In the genomic region with DNA sequence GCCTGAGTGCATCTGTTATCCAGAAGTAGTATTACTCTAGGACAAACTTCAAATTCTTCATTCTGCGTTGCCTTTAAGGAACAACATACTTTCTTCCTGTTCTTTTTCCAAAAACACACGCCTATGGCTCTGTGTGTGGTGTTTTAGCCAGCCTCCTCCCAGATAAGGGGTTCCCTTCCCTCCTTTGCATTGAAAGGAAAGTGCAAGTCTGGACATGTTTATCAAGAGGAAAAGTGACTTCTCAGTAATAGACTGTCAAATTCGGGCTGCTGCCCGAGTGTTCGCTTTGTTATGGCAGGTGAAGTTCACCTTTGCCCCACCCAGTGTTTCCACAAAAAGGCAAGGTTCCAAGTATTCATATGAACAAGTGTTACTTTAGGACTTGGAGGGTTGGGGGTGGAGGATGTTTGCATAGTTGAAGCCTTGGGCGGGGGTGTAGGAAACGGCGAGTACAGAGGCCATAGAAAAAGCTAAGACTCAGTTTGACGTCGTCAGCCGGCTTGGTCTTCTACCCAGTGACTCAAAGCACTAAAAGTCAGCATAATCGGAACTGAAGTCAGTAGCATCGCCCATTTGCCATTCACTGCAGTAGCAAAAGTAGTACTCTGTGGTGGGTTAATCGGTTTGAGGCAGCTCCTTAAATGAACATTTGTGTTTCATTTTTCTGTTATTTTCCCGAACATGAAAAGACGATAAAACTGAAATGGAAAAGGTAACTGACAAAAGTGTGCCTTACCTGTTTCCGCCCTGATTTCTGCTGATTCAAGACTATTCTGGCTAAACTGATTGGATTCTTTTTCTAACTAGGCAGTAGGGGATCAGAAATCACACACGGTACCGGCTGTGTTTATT, we compare ENCODE assay signal across 8 cellular contexts. TPM values are rescaled to one million over a fixed set of nuclear protein-coding genes. Genes with fewer than 3 reads are reported as not detected.
DNase-seq lines count a peak whose midpoint lies in the region; ATAC-seq and TF ChIP-seq lines count a peak whose summit lies in the region.

No MANE protein-coding gene starts in this region.

- peaks cover 5% of the 10 kb centered on the region; the same call in 1 of the 2 replicates for H3K36me3 ChIP-seq in OCI-LY7 (ENCODE audit: insufficient read depth, low read length)

- H3K4me3 ChIP-seq in OCI-LY7 (ENCODE audit: low read depth, low read length, poor library complexity, severe bottlenecking), result peak overlapping the region; percentile 69

- H3K79me2 ChIP-seq in OCI-LY7 (ENCODE audit: insufficient read depth, low read depth, low read length), result no peaks in the 10 kb centered on the region

- DNase-seq in AG20443 (ENCODE audit: low spot score), result peak; percentile 65
- DNase-seq in OCI-LY7 (ENCODE audit: low spot score), result peak; percentile 52
- peak; percentile 70 for DNase-seq in activated T-helper 9 cell treated with anti-CD3 and anti-CD28 coated beads, Interleukin-2, amount 50 U/mL, for 16 hours (ENCODE audit: low read depth)
- no peak for DNase-seq in left ventricle myocardium superior
- peak; percentile 92 for DNase-seq in stimulated activated CD4-positive, alpha-beta T cell treated with anti-CD3 and anti-CD28 coated beads, Interleukin-1b, Interleukin-23, amount 100 ng/mL, for 48 hours
- no peak for DNase-seq in SK-N-DZ (ENCODE audit: low spot score)

- H3K4me1 ChIP-seq in OCI-LY7 (ENCODE audit: insufficient read depth, low read length, poor library complexity, severe bottlenecking), result peaks cover 41% of the 10 kb centered on the region

- no peaks in the 10 kb centered on the region for H4K20me1 ChIP-seq in OCI-LY7 (ENCODE audit: insufficient read depth, low read length)

- H3K4me2 ChIP-seq in OCI-LY7 (ENCODE audit: low read length), result peak overlapping the region; percentile 73

- CTCF ChIA-PET in OCI-LY7 (lab: Charles Lee; ENCODE audit: unreplicated experiment), result no interaction called here

- H3K9me3 ChIP-seq in OCI-LY7 (ENCODE audit: low read length), result no peaks in the 10 kb centered on the region

- no peaks in the 10 kb centered on the region for H3K9me2 ChIP-seq in OCI-LY7 (ENCODE audit: insufficient read depth, low read length)

- peak overlapping the region; percentile 55 for H3K27ac ChIP-seq in OCI-LY7 (ENCODE audit: low read depth, low read length, poor library complexity, severe bottlenecking)

- TF ChIP-seq CTCF in OCI-LY7 (conservative IDR thresholded peaks at IDR 0.05; ENCODE audit: low read length), result no peak

- intact Hi-C loops in OCI-LY7 (cut with micrococcal nuclease; ENCODE audit: unreplicated experiment), result loop anchor here (10.0 kb wide), 1 partner anchor 416 kb away; no protein-coding TSS in a partner anchor
- intact Hi-C loops in left ventricle myocardium superior (cut with micrococcal nuclease), result no loop called here

- H2AFZ ChIP-seq in OCI-LY7 (ENCODE audit: low read length), result peak overlapping the region; percentile 73

- ATAC-seq in GM21723 (IDR thresholded peaks at IDR 0.05; ENCODE audit: unreplicated experiment) (peak; percentile 38), left ventricle myocardium superior (peak; percentile 69), GM18909 (IDR thresholded peaks at IDR 0.05; ENCODE audit: poor library complexity, unreplicated experiment) (no peak)

- BruUV-seq in OCI-LY7 (replicated peaks; lab: Mats Ljungman, UMichigan), result no TSS peak

- POLR2A ChIA-PET in OCI-LY7 (lab: Charles Lee), result interaction anchor here (0.7 to 1.8 kb wide), 9 partner anchors 8 to 270 kb away, joined by 3 to 7 read pairs (median 3); a partner anchor contains a TSS

RNA-seq across cellular contexts. Expression of a gene that starts 12.5 kb away (rescaled TPM):
- total RNA-seq in OCI-LY7 (2014; rRNA removed; shearing (Covaris generic)), result 1.5 and 2.2 TPM in 2 replicates
- total RNA-seq in OCI-LY7 (2022) (1.9 and 3.3 TPM in 2 replicates), left ventricle myocardium superior (1.7 TPM)
- not detected in 2 replicates for polyA plus RNA-seq in SK-N-DZ (2014; cell fraction: cytosol; rRNA removed)
- polyA plus RNA-seq in SK-N-DZ (2014; cell fraction: nucleus; rRNA removed), result not detected in 2 replicates

Comparison
In these comparisons a context has a peak if more than half of its experiments do, and no peak if none do; other contexts are left out.
1. DNase-seq: peak in AG20443 (single experiment), OCI-LY7 (single experiment), activated T-helper 9 cell treated with anti-CD3 and anti-CD28 coated beads, Interleukin-2, amount 50 U/mL, for 16 hours (single experiment) and stimulated activated CD4-positive, alpha-beta T cell treated with anti-CD3 and anti-CD28 coated beads, Interleukin-1b, Interleukin-23, amount 100 ng/mL, for 48 hours (single experiment); none in left ventricle myocardium superior (single experiment) and SK-N-DZ (single experiment).